Comparison of ENCODE assay signal across 18 cellular contexts in the genomic region with DNA sequence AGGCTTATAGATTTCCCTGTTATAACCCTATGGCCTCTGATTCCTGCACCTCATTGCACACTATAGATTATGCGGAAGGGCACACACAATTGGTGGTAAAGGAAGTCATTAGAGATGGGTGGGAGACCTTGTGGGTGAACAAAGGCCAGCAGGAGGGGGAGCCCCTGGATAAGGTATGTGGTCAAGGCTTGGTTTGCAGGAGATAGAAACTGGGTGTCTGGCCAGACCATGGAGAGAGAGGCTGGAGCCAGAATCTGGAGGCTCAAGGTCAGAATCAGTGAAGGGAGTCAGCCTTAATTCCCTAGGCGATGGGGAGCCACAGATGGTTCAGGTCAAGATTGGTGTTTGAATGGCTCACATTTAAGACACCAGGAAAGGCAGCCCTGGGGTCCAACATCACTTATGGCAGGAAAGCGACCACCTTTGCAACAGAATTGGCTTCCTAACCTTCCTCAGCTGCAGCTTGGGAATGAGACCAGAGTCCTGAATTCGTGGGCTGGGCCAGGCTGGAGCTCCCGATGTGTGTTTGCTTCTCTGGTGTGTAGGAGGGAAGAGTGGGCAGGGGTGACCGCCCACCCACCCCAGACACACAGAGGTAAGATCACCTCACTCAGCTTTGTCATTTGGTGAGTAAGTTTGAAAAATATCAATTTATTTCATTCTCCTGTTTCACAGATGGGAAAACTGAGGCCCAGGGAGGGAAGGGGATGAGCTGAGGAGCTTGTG. TPM values are rescaled to one million over a fixed set of nuclear protein-coding genes. Genes with fewer than 3 reads are reported as not detected.
DNase-seq lines count a peak whose midpoint lies in the region; ATAC-seq and TF ChIP-seq lines count a peak whose summit lies in the region.
"Had no signal": no experiment of that assay in that cellular context is flagged by ENCODE, and none has a peak within 500 bp of the region (broad histone marks: within the 10 kb centered on the region; RNA-seq: fewer than 3 reads in every experiment).

No MANE protein-coding gene starts in this region.

- intact Hi-C loops in cardiac septum (cut with DNase I) (no loop called here), Right ventricle myocardium inferior (cut with DNase I) (no loop called here), posterior vena cava (cut with DNase I) (no loop called here), tibial artery (cut with DNase I; ENCODE audit: low total_unique reads) (no loop called here)

- peak; percentile 23; the same call in 1 of the 2 replicates for TF ChIP-seq CTCF in Loucy (conservative IDR thresholded peaks at IDR 0.05; ENCODE audit: low read length)
- no peak for TF ChIP-seq CTCF in neural progenitor cell (IDR thresholded peaks at IDR 0.05)
- TF ChIP-seq CTCF in tibial artery (IDR thresholded peaks at IDR 0.05): no peak

- ATAC-seq in Right ventricle myocardium inferior: no peak
- ATAC-seq: HCT116 had no signal

- peaks cover 26% of the 10 kb centered on the region for H3K27me3 Mint-ChIP-seq in neural progenitor cell (ENCODE audit: insufficient read depth, low read depth)
- H3K27me3 Mint-ChIP-seq in T-helper 2 cell treated with Interferon-gamma antibody and Interleukin-4, amounts not matched to agents 5 μg/mL and 100 μg/mL, for 36 hours (ENCODE audit: low read depth): peaks cover 24% of the 10 kb centered on the region

- H3K79me2 ChIP-seq in Loucy (ENCODE audit: insufficient read depth, low read length): no peaks in the 10 kb centered on the region
- no peaks in the 10 kb centered on the region for H3K79me2 ChIP-seq in neural progenitor cell (ENCODE audit: low read depth)

- H3K4me1 ChIP-seq in Loucy (ENCODE audit: insufficient read depth, low read length, poor library complexity, severe bottlenecking) (no peaks in the 10 kb centered on the region), neural progenitor cell (peaks cover 59% of the 10 kb centered on the region), tibial artery (no peaks in the 10 kb centered on the region)

- peaks cover 47% of the 10 kb centered on the region for H3K4me1 Mint-ChIP-seq in neural progenitor cell
- H3K4me1 Mint-ChIP-seq in T-helper 2 cell treated with Interferon-gamma antibody and Interleukin-4, amounts not matched to agents 5 μg/mL and 100 μg/mL, for 36 hours (ENCODE audit: low read depth): no peaks in the 10 kb centered on the region
- H3K4me1 Mint-ChIP-seq: CD4-positive, alpha-beta memory T cell had no signal

- H3K27ac ChIP-seq in neural progenitor cell: no peak overlapping the region
- H3K27ac ChIP-seq in tibial artery: no peak overlapping the region
- H3K27ac ChIP-seq: BLaER1 had no signal

- no peaks in the 10 kb centered on the region for H3F3A ChIP-seq in Loucy (ENCODE audit: low read depth)
- peaks cover 36% of the 10 kb centered on the region for H3F3A ChIP-seq in neural progenitor cell (ENCODE audit: low read depth)

- H3K36me3 ChIP-seq in Loucy (ENCODE audit: insufficient read depth, low read length) (no peaks in the 10 kb centered on the region), neural progenitor cell (no peaks in the 10 kb centered on the region), tibial artery (no peaks in the 10 kb centered on the region)
- H3K36me3 ChIP-seq: BLaER1 had no signal

- H3K27ac Mint-ChIP-seq in neural progenitor cell: peak overlapping the region; percentile 13
- H3K27ac Mint-ChIP-seq in T-helper 2 cell treated with Interferon-gamma antibody and Interleukin-4, amounts not matched to agents 5 μg/mL and 100 μg/mL, for 36 hours: no peak overlapping the region
- H3K27ac Mint-ChIP-seq: CD14-positive monocyte had no signal

- H3K4me3 Mint-ChIP-seq in neural progenitor cell: no peak overlapping the region
- H3K4me3 Mint-ChIP-seq in T-helper 2 cell treated with Interferon-gamma antibody and Interleukin-4, amounts not matched to agents 5 μg/mL and 100 μg/mL, for 36 hours: no peak overlapping the region
- H3K4me3 Mint-ChIP-seq: CD14-positive monocyte; CD4-positive, alpha-beta memory T cell had no signal

- H3K4me3 ChIP-seq in Loucy (ENCODE audit: low read length, poor library complexity, severe bottlenecking) (no peak overlapping the region), neural progenitor cell (no peak overlapping the region), tibial artery (no peak overlapping the region)
- H3K4me3 ChIP-seq: BLaER1 had no signal

- H3K4me2 ChIP-seq in Loucy (ENCODE audit: low read depth, low read length, poor library complexity, severe bottlenecking): no peak overlapping the region
- H3K4me2 ChIP-seq in neural progenitor cell: no peak overlapping the region
- H3K4me2 ChIP-seq: BLaER1 had no signal

- H3K9me3 ChIP-seq in Loucy (ENCODE audit: insufficient read depth, low read depth, low read length) (no peaks in the 10 kb centered on the region), neural progenitor cell (ENCODE audit: low read depth) (no peaks in the 10 kb centered on the region), tibial artery (no peaks in the 10 kb centered on the region)
- H3K9me3 ChIP-seq: BLaER1 had no signal

- H3K9me3 Mint-ChIP-seq in neural progenitor cell: no peaks in the 10 kb centered on the region
- H3K9me3 Mint-ChIP-seq in T-helper 2 cell treated with Interferon-gamma antibody and Interleukin-4, amounts not matched to agents 5 μg/mL and 100 μg/mL, for 36 hours: no peaks in the 10 kb centered on the region

- no peaks in the 10 kb centered on the region for H3K36me3 Mint-ChIP-seq in neural progenitor cell
- no peaks in the 10 kb centered on the region for H3K36me3 Mint-ChIP-seq in T-helper 2 cell treated with Interferon-gamma antibody and Interleukin-4, amounts not matched to agents 5 μg/mL and 100 μg/mL, for 36 hours (ENCODE audit: low read depth)
- H3K36me3 Mint-ChIP-seq: CD14-positive monocyte; CD4-positive, alpha-beta memory T cell had no signal

- H4K20me1 ChIP-seq in Loucy (ENCODE audit: insufficient read depth, low read length, poor library complexity, severe bottlenecking): no peaks in the 10 kb centered on the region
- no peaks in the 10 kb centered on the region for H4K20me1 ChIP-seq in neural progenitor cell (ENCODE audit: low read depth)
- H4K20me1 ChIP-seq: BLaER1 had no signal

- no peak overlapping the region for H3K9ac ChIP-seq in Loucy (ENCODE audit: low read depth, low read length, poor library complexity, severe bottlenecking)
- no peak overlapping the region for H3K9ac ChIP-seq in neural progenitor cell
- H3K9ac ChIP-seq: BLaER1 had no signal

- H3K9me2 ChIP-seq in Loucy (replicated peaks; ENCODE audit: low read depth, low read length): no peaks in the 10 kb centered on the region

- DNase-seq in cardiac septum (ENCODE audit: low spot score) (peak; percentile 55), Right ventricle myocardium inferior (ENCODE audit: missing footprints) (no peak), neural progenitor cell (ENCODE audit: low spot score) (no peak), posterior vena cava (ENCODE audit: low spot score) (peak; percentile 44), NCI-H2081 (lab: John Stamatoyannopoulos, UW) (no peak), tibial artery (no peak)
- DNase-seq in T-helper 2 cell treated with Interferon-gamma antibody and Interleukin-4, amounts not matched to agents 5 μg/mL and 100 μg/mL, for 36 hours (ENCODE audit: low spot score): no peak
- DNase-seq: 8988T; CD4-positive, alpha-beta memory T cell; DMS79 treated with DMSO at 0.1 percent for 48 hours; GF-D8; GOT3; H7 had no signal

- no peak overlapping the region for H2AFZ ChIP-seq in Loucy (ENCODE audit: low read length)
- H2AFZ ChIP-seq in neural progenitor cell (replicated peaks): no peak overlapping the region

- no peaks in the 10 kb centered on the region for H3K27me3 ChIP-seq in Loucy (ENCODE audit: insufficient read depth, low read length, poor library complexity, severe bottlenecking)
- H3K27me3 ChIP-seq in neural progenitor cell: peaks cover 7% of the 10 kb centered on the region
- peaks cover 0 to 45% of the 10 kb centered on the region in 2 donors for H3K27me3 ChIP-seq in tibial artery
- H3K27me3 ChIP-seq: BLaER1 had no signal

RNA-seq across cellular contexts. Expression of gene SCUBE1, which starts 22.7 kb away (rescaled TPM):
- total RNA-seq in cardiac septum: 1.1 TPM
- 0.89 TPM for total RNA-seq in Right ventricle myocardium inferior
- 25.9 and 35.3 TPM in 2 replicates for total RNA-seq in neural progenitor cell (ENCODE audit: low replicate concordance)
- total RNA-seq in posterior vena cava: 1 to 10 TPM in 1 of 2 donors, under 1 TPM in 1; 0.79 to 1.1 TPM
- total RNA-seq: CD4-positive, alpha-beta memory T cell had no signal

RNA-seq across cellular contexts. Expression of gene MPPED1, which starts 45.9 kb away (rescaled TPM):
- total RNA-seq in cardiac septum (not detected), Right ventricle myocardium inferior (not detected), neural progenitor cell (ENCODE audit: low replicate concordance) (2.0 and 4.5 TPM in 2 replicates), posterior vena cava (not detected)
- total RNA-seq: A673; CD4-positive, alpha-beta memory T cell had no signal

Comparison
In these comparisons a context has a peak if more than half of its experiments do, and no peak if none do; other contexts are left out.
1. DNase-seq: peak in cardiac septum (single experiment) and posterior vena cava (single experiment); none in Right ventricle myocardium inferior (single experiment), neural progenitor cell (single experiment), NCI-H2081 (0 of 2), tibial artery (0 of 2) and T-helper 2 cell treated with Interferon-gamma antibody and Interleukin-4, amounts not matched to agents 5 μg/mL and 100 μg/mL, for 36 hours (single experiment).
2. RNA of gene SCUBE1, which starts 22.7 kb away (total RNA-seq): 25.9 to 35.3 TPM in neural progenitor cell; 0.79 to 1.1 TPM in posterior vena cava, 1.1 TPM in cardiac septum (single experiment) and 0.89 TPM in Right ventricle myocardium inferior (single experiment); every median in the first group is over 10 times any median in the second.